Comparison of ENCODE assay signal across 31 cellular contexts in the genomic region with DNA sequence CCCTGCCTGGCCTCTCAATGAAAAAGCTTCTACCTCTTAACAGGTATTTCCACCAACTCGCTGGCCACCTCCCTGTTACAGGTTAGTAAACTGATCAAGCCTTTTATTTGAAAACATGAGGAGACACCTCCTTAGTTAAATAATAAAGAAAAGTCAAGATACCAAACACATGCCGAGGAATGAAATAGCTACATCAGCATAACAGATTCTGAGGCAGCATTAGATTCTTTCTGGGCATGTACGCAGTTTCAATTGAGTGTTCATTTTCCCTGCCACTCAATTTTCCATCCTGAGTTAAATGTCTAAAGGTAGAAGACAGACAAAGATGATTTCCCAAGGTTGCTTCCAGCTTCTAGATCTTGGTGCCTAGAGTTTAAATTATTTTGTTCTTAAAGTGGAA.
"Had no signal": no experiment of that assay in that cellular context is flagged by ENCODE, and none has a peak within 500 bp of the region (broad histone marks: within the 10 kb centered on the region; RNA-seq: fewer than 3 reads in every experiment).

No MANE protein-coding gene starts in this region.

- H3K4me3 ChIP-seq: adrenal gland, breast epithelium, cardiac muscle cell, colonic mucosa, esophagus squamous epithelium, gastroesophageal sphincter had no signal

- DNase-seq: activated B cell treated with CpG ODN at 0.5 μM for 24 hours; activated CD4-positive, alpha-beta memory T cell treated with anti-CD3 and anti-CD28 coated beads for 36 hours; activated CD4-positive, alpha-beta T cell treated with anti-CD3 and anti-CD28 coated beads for 48 hours; activated CD8-positive, alpha-beta memory T cell treated with anti-CD3 and anti-CD28 coated beads, Interleukin-2, amount 10 ng/mL, durations not matched to agents 7 days and 5 days; activated CD8-positive, alpha-beta memory T cell treated with anti-CD3 and anti-CD28 coated beads, Interleukin-2, amount 50 U/mL, for 4 hours; activated CD8-positive, alpha-beta T cell treated with anti-CD3 and anti-CD28 coated beads, Interleukin-2, amount 10 ng/mL, durations not matched to agents 7 days and 5 days; activated effector memory CD4-positive, alpha-beta T cell treated with anti-CD3 and anti-CD28 coated beads, Interleukin-2, amount 50 U/mL, for 16 hours; activated naive CD4-positive, alpha-beta T cell treated with anti-CD3 and anti-CD28 coated beads for 36 hours; activated naive CD8-positive, alpha-beta T cell treated with anti-CD3 and anti-CD28 coated beads for 36 hours; activated naive CD8-positive, alpha-beta T cell treated with anti-CD3 and anti-CD28 coated beads, Interleukin-2, amount 50 U/mL, for 24 hours; activated T-cell treated with anti-CD3 and anti-CD28 coated beads, Interleukin-2, amount 50 U/mL, for 1 hour; activated T-cell treated with anti-CD3 and anti-CD28 coated beads, Interleukin-2, amount 50 U/mL, for 48 hours; adrenal gland; amygdala; aorta; central memory CD4-positive, alpha-beta T cell; cerebellar nuclear complex; colonic mucosa; effector CD8-positive, alpha-beta T cell; esophagus squamous epithelium; foreskin melanocyte; T-helper 17 cell; T1000; WERI-Rb-1 had no signal

- H3K27ac ChIP-seq: adrenal gland, breast epithelium, cardiac muscle cell, colonic mucosa, epithelial cell of prostate, esophagus squamous epithelium, gastroesophageal sphincter, WERI-Rb-1 had no signal

- FAIRE-seq: endometrium, endothelial cell of umbilical vein had no signal

- H3K36me3 ChIP-seq: adrenal gland, breast epithelium, cardiac muscle cell, colonic mucosa, esophagus squamous epithelium, gastroesophageal sphincter, WERI-Rb-1 had no signal

- H3K27me3 ChIP-seq: colonic mucosa, esophagus squamous epithelium, gastroesophageal sphincter had no signal

- H3K9me3 ChIP-seq: adrenal gland, breast epithelium, colonic mucosa, esophagus squamous epithelium, gastroesophageal sphincter had no signal

- ATAC-seq: activated CD4-positive, CD25-positive, alpha-beta regulatory T cell treated with anti-CD3 and anti-CD28 coated beads, Interleukin-2, amount 50 U/mL, for 24 hours; activated CD8-positive, alpha-beta memory T cell treated with anti-CD3 and anti-CD28 coated beads, Interleukin-2, amount 10 ng/mL, durations not matched to agents 7 days and 5 days; activated CD8-positive, alpha-beta T cell treated with anti-CD3 and anti-CD28 coated beads, Interleukin-2, amount 10 ng/mL, durations not matched to agents 7 days and 5 days; activated naive CD8-positive, alpha-beta T cell treated with anti-CD3 and anti-CD28 coated beads, Interleukin-2, amount 50 U/mL, for 24 hours; gastroesophageal sphincter; T-helper 17 cell had no signal

- H3K4me1 ChIP-seq: adrenal gland, breast epithelium, colonic mucosa, gastroesophageal sphincter had no signal
